ENCODE assay signal across 8 cellular contexts in genomic region chr1:235367000-235367908, GRCh38. TPM values are rescaled to one million over a fixed set of nuclear protein-coding genes. Genes with fewer than 3 reads are reported as not detected.
DNase-seq lines count a peak whose midpoint lies in the region; ATAC-seq, FAIRE-seq and TF ChIP-seq lines count a peak whose summit lies in the region.

TSS of gene TBCE (plus strand) at chr1:235367427. CDS start at chr1:235380050, 12,623 bp downstream.

- peaks cover 6% of the 10 kb centered on the region for H3K36me3 Mint-ChIP-seq in activated CD4-positive, alpha-beta T cell treated with anti-CD3 and anti-CD28 coated beads for 36 hours (ENCODE audit: low read depth)

- peak; percentile 94 for FAIRE-seq in kidney (lab: Jason Lieb, UNC)

- H3K9ac ChIP-seq in kidney (ENCODE audit: low read length in 2 of 2), result peak within 1 kb of the TSS; percentile 49 to 74

- H3K9me3 Mint-ChIP-seq in activated CD4-positive, alpha-beta T cell treated with anti-CD3 and anti-CD28 coated beads for 36 hours (ENCODE audit: low read depth), result no peaks in the 10 kb centered on the region

- peak within 1 kb of the TSS; percentile 97 for H3K4me3 ChIP-seq in choroid plexus epithelial cell (ENCODE audit: low read depth, low read length)
- H3K4me3 ChIP-seq in kidney (ENCODE audit: low read length in 2 of 2), result peak within 1 kb of the TSS; percentile 78 to 96

- DNase-seq in AML-193 (lab: John Stamatoyannopoulos, UW) (peak; percentile 95), NCI-H510A (lab: John Stamatoyannopoulos, UW) (peak; percentile 82), choroid plexus epithelial cell (ENCODE audit: low read depth) (peak; percentile 98), kidney (peak; percentile 98)
- DNase-seq in activated CD4-positive, alpha-beta T cell treated with anti-CD3 and anti-CD28 coated beads for 36 hours, result peak; percentile 92
- peak; percentile 96 for DNase-seq in stimulated activated CD4-positive, alpha-beta T cell treated with anti-CD3 and anti-CD28 coated beads, Interleukin-15, amount 100 ng/mL, for 24 hours

- no peaks in the 10 kb centered on the region for H3K9me3 ChIP-seq in kidney (ENCODE audit: control insufficient read depth in 1 of 2, low read length in 2 of 2)

- peak; percentile 100 for ATAC-seq in HG03432 (IDR thresholded peaks at IDR 0.05; ENCODE audit: unreplicated experiment)
- ATAC-seq in activated CD4-positive, alpha-beta T cell treated with anti-CD3 and anti-CD28 coated beads for 36 hours, result peak; percentile 98

- no peaks in the 10 kb centered on the region for H3K36me3 ChIP-seq in kidney (ENCODE audit: control insufficient read depth in 1 of 2, insufficient read depth in 2 of 2, low read length in 2 of 2)

- CTCF ChIA-PET in activated CD4-positive, alpha-beta T cell treated with anti-CD3 and anti-CD28 coated beads for 36 hours (lab: Charles Lee), result interaction anchor here (0.6 to 1.4 kb wide), 3 partner anchors 48 to 114 kb away, joined by 3 to 4 read pairs (median 3); no protein-coding TSS in a partner anchor

- H3K27me3 Mint-ChIP-seq in activated CD4-positive, alpha-beta T cell treated with anti-CD3 and anti-CD28 coated beads for 36 hours, result no peaks in the 10 kb centered on the region

- intact Hi-C loops in activated CD4-positive, alpha-beta T cell treated with anti-CD3 and anti-CD28 coated beads for 36 hours (cut with DNase I, micrococcal nuclease), result loop anchor here (1.0 to 5.0 kb wide), 6 partner anchors 39 to 239 kb away; partner anchors contain the start of genes ARID4B (in 2 of the 2), GGPS1 (in 2 of the 2), B3GALNT2 (in 1 of the 2) and RBM34 (in 1 of the 2)
- intact Hi-C loops in kidney (cut with DNase I), result no loop called here

- H3K4me1 ChIP-seq in kidney (ENCODE audit: control insufficient read depth in 1 of 2, insufficient read depth in 1 of 2, low read depth in 1 of 2, low read length in 2 of 2), result no peaks in the 10 kb centered on the region

- POLR2A ChIA-PET in activated CD4-positive, alpha-beta T cell treated with anti-CD3 and anti-CD28 coated beads for 36 hours (lab: Charles Lee), result interaction anchor here (0.6 kb wide), 1 partner anchor 26 kb away, joined by 3 read pairs; no protein-coding TSS in a partner anchor

- H3K27ac ChIP-seq in kidney (ENCODE audit: low read depth in 2 of 2, low read length in 2 of 2), result peak within 1 kb of the TSS; percentile 69 to 85

- H3K4me1 Mint-ChIP-seq in activated CD4-positive, alpha-beta T cell treated with anti-CD3 and anti-CD28 coated beads for 36 hours, result peaks cover 22% of the 10 kb centered on the region

- TF ChIP-seq POLR2A in GM19099 (IDR thresholded peaks at IDR 0.05; ENCODE audit: extremely low read depth, insufficient read length, low read depth), result peak; percentile 94

- peak within 1 kb of the TSS; percentile 93 for H3K27ac Mint-ChIP-seq in activated CD4-positive, alpha-beta T cell treated with anti-CD3 and anti-CD28 coated beads for 36 hours

- TF ChIP-seq CTCF in choroid plexus epithelial cell (conservative IDR thresholded peaks at IDR 0.05; ENCODE audit: low read depth, low read length), result peak; percentile 36
- no peak for TF ChIP-seq CTCF in kidney (IDR thresholded peaks at IDR 0.05; ENCODE audit: borderline replicate concordance, extremely low read depth, insufficient read depth)

- H3K4me3 Mint-ChIP-seq in activated CD4-positive, alpha-beta T cell treated with anti-CD3 and anti-CD28 coated beads for 36 hours, result peak within 1 kb of the TSS; percentile 98

RNA-seq across cellular contexts. Expression of gene TBCE, which starts in this region (rescaled TPM):
- total RNA-seq in activated CD4-positive, alpha-beta T cell treated with anti-CD3 and anti-CD28 coated beads for 36 hours, result 10 to 100 TPM; 22.3 to 26.1 TPM
- 15.1 TPM for total RNA-seq in kidney
- polyA plus RNA-seq in kidney (ENCODE audit: insufficient read depth, low read depth, low replicate concordance), result 22.6 TPM

Comparison
In these comparisons a context has a peak if more than half of its experiments do, and no peak if none do; other contexts are left out.
1. Peak in every context shown above with its lines: DNase-seq, ATAC-seq, H3K4me3 ChIP-seq and H3K27ac ChIP-seq.